7 cellular contexts compared by ENCODE assay signal in the genomic region with DNA sequence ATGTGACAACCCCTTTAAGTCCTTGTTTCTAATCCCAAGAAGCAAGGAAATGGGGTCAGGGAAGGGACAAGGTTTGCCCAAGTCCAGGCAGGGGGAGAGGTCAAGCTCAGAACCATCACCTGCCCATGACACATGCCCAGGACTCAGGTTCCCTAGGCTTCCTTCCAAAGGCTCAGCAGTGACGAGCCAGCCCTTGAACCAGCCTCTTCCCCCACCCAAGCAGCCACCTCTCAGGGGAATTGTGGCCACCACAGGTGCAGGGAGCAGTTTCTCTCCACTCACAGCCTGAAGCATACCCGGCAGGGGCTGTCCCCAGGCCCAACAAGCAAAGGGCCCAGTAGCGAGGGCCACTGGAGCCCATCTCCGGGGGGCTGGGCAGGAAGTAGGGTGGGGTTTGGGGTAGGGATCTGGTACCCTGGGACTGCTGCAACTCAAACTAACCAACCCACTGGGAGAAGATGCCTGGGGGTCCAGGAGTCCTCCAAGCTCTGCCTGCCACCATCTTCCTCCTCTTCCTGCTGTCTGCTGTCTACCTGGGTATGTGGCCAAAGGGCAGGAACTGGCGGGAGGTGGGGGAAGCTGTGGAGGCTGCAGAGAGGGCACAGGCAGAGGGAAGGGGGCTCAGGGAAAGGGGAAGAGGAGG. TPM values are rescaled to one million over a fixed set of nuclear protein-coding genes. Genes with fewer than 3 reads are reported as not detected.
DNase-seq lines count a peak whose midpoint lies in the region; ATAC-seq and TF ChIP-seq lines count a peak whose summit lies in the region.

A gene (plus strand): TSS at position 433 of the 643 bp plus-strand sequence. CDS start 26 bp downstream, at position 459.

- H3K27ac ChIP-seq in KOPT-K1 (ENCODE audit: low read depth, low read length, poor library complexity, severe bottlenecking), result peak within 1 kb of the TSS; percentile 89

- no peaks in the 10 kb centered on the region for H3K27me3 Mint-ChIP-seq in natural killer cell (ENCODE audit: low read depth in 2 of 2)

- intact Hi-C loops in natural killer cell (cut with micrococcal nuclease) (no loop called here), Right ventricle myocardium inferior (cut with DNase I) (no loop called here)

- DNase-seq in natural killer cell (no peak), NCI-H774 (lab: John Stamatoyannopoulos, UW) (no peak), Right ventricle myocardium inferior (ENCODE audit: missing footprints) (no peak), NCI-H524 treated with DMSO at 0.1 percent for 48 hours (lab: John Stamatoyannopoulos, UW) (no peak)

- H3K4me1 Mint-ChIP-seq in natural killer cell, result peaks cover 28 to 75% of the 10 kb centered on the region in 2 donors

- peak; percentile 66 for ATAC-seq in GM21529 (IDR thresholded peaks at IDR 0.05; ENCODE audit: unreplicated experiment)
- ATAC-seq in natural killer cell, result no peak
- ATAC-seq in Right ventricle myocardium inferior, result no peak

- no peak for TF ChIP-seq CTCF in natural killer cell (IDR thresholded peaks at IDR 0.05)

- TF ChIP-seq POLR2A in GM18526 (IDR thresholded peaks at IDR 0.05; ENCODE audit: extremely low read depth, insufficient read length), result peak; percentile 73

- H3K36me3 Mint-ChIP-seq in natural killer cell, result no peaks in the 10 kb centered on the region

- H3K9me3 Mint-ChIP-seq in natural killer cell, result no peaks in the 10 kb centered on the region

- peak within 1 kb of the TSS; percentile 77 for H3K4me3 Mint-ChIP-seq in natural killer cell

- H3K27ac Mint-ChIP-seq in natural killer cell, result peak within 1 kb of the TSS; percentile 95 to 97

- no peaks in the 10 kb centered on the region for H3K9me3 ChIP-seq in KOPT-K1 (ENCODE audit: insufficient read depth, low read length, poor library complexity, severe bottlenecking)

- peaks cover 14% of the 10 kb centered on the region for H3K36me3 ChIP-seq in KOPT-K1 (ENCODE audit: insufficient read depth, low read length)

RNA-seq across cellular contexts. Expression of the gene that starts here (rescaled TPM):
- total RNA-seq in natural killer cell (10 to 100 TPM in 1 of 3 donors, 1 to 10 TPM in 2; 5.6 to 35.5 (median 6.0) TPM), Right ventricle myocardium inferior (0.19 TPM)
